In genomic region chr5:170694911-170695310, GRCh38 we compare ENCODE assay signal across 34 cellular contexts.
"Had no signal": no experiment of that assay in that cellular context is flagged by ENCODE, and none has a peak within 500 bp of the region (broad histone marks: within the 10 kb centered on the region; RNA-seq: fewer than 3 reads in every experiment).

No MANE protein-coding gene starts in this region.

- H3K4me2 ChIP-seq: KMS-11 had no signal

- H3K9ac ChIP-seq: KMS-11 had no signal

- H3K27ac ChIP-seq: KMS-11 had no signal

- H3K9me3 ChIP-seq: MG63 had no signal

- H3K36me3 ChIP-seq: MG63 had no signal

- DNase-seq: Karpas-422, Kasumi-1, MG63, MM.1S, MV-4-11, NCI-H1048, NCI-H1092, NCI-H1092 treated with DMSO at 0.1 percent for 48 hours, NCI-H1105, NCI-H1105 treated with DMSO at 0.1 percent for 48 hours, NCI-H1417, NCI-H1417 treated with DMSO at 0.1 percent for 48 hours, NCI-H1436, NCI-H1436 treated with DMSO at 0.1 percent for 48 hours, NCI-H146, NCI-H1694, NCI-H1694 treated with DMSO at 0.1 percent for 48 hours, NCI-H187, NCI-H187 treated with DMSO at 0.1 percent for 48 hours, NCI-H1930, NCI-H2029, NCI-H2029 treated with DMSO at 0.1 percent for 48 hours, NCI-H2081, NCI-H2081 treated with DMSO at 0.1 percent for 48 hours, NCI-H2107, NCI-H2171, NCI-H2171 treated with DMSO at 0.1 percent for 48 hours, NCI-H2227 treated with DMSO at 0.1 percent for 48 hours, NCI-H226, NCI-H345, NCI-H446, NCI-H446 treated with DMSO at 0.1 percent for 48 hours, NCI-H510A had no signal

- H3K4me3 ChIP-seq: MG63 had no signal
